In the genomic region with DNA sequence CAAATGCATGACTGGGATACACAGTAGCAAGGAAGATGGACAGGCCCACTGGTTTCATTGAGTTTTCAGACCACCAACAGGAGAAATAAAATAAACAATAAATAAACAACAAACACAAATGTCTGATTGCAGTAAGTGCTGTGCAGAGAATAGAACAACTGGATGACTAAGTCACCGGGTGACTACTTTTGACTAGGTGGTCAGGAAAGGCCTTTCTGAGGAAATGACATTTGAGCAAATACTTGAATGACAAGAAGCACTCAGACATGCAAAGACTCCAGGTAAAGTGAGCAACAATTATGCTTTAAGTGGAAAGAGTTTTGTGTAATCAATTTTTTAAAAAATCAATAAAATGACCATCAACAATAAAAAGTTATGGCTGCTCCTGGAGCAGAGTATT, we compare ENCODE assay signal across 23 cellular contexts.
"Had no signal": no experiment of that assay in that cellular context is flagged by ENCODE, and none has a peak within 500 bp of the region (broad histone marks: within the 10 kb centered on the region; RNA-seq: fewer than 3 reads in every experiment).

No MANE protein-coding gene starts in this region.

- DNase-seq: cortex of kidney; effector memory CD4-positive, alpha-beta T cell; esophagus squamous epithelium; foreskin fibroblast; glutamatergic neuron; immature natural killer cell; left cardiac atrium; left ventricle myocardium superior; mesendoderm; naive B cell; occipital lobe; stimulated activated CD4-positive, alpha-beta T cell treated with anti-CD3 and anti-CD28 coated beads, Interleukin-2, amount 100 ng/mL, for 24 hours; stimulated activated CD4-positive, alpha-beta T cell treated with anti-CD3 and anti-CD28 coated beads, Interleukin-4, amount 100 ng/mL, for 4 hours; stimulated activated naive B cell treated with anti-CD40 and anti-IgM and Interleukin-4, amounts not matched to agents 10 μg/mL and 1 μg/mL and 100 μg/mL, for 72 hours; stimulated activated naive CD8-positive, alpha-beta T cell treated with anti-CD3 and anti-CD28 coated beads, Interleukin-15, amount 100 ng/mL, for 72 hours; substantia nigra; transverse colon had no signal

- H2AFZ ChIP-seq: parathyroid adenoma had no signal

- H3K36me3 ChIP-seq: esophagus squamous epithelium, gastroesophageal sphincter, thoracic aorta, transverse colon had no signal

- H3K4me1 ChIP-seq: parathyroid adenoma had no signal

- H3K27me3 ChIP-seq: esophagus squamous epithelium, gastroesophageal sphincter, transverse colon had no signal

- H3K4me3 Mint-ChIP-seq: immature natural killer cell; naive B cell; nephron; stimulated activated naive B cell treated with anti-CD40 and anti-IgM and Interleukin-4, amounts not matched to agents 10 μg/mL and 1 μg/mL and 100 μg/mL, for 72 hours; stimulated activated naive CD8-positive, alpha-beta T cell treated with anti-CD3 and anti-CD28 coated beads, Interleukin-15, amount 100 ng/mL, for 72 hours had no signal

- H3K9me3 ChIP-seq: esophagus squamous epithelium, gastroesophageal sphincter, thoracic aorta, transverse colon had no signal

- H3K4me1 Mint-ChIP-seq: immature natural killer cell; naive B cell; stimulated activated naive B cell treated with anti-CD40 and anti-IgM and Interleukin-4, amounts not matched to agents 10 μg/mL and 1 μg/mL and 100 μg/mL, for 72 hours; stimulated activated naive CD8-positive, alpha-beta T cell treated with anti-CD3 and anti-CD28 coated beads, Interleukin-15, amount 100 ng/mL, for 72 hours had no signal

- H3K27ac ChIP-seq: esophagus squamous epithelium, gastroesophageal sphincter, parathyroid adenoma, thoracic aorta, transverse colon had no signal

- H3K9ac ChIP-seq: parathyroid adenoma had no signal

- H3K27ac Mint-ChIP-seq: immature natural killer cell; naive B cell; nephron; stimulated activated naive B cell treated with anti-CD40 and anti-IgM and Interleukin-4, amounts not matched to agents 10 μg/mL and 1 μg/mL and 100 μg/mL, for 72 hours; stimulated activated naive CD8-positive, alpha-beta T cell treated with anti-CD3 and anti-CD28 coated beads, Interleukin-15, amount 100 ng/mL, for 72 hours had no signal

- H3K9me3 Mint-ChIP-seq: naive B cell; nephron; stimulated activated naive B cell treated with anti-CD40 and anti-IgM and Interleukin-4, amounts not matched to agents 10 μg/mL and 1 μg/mL and 100 μg/mL, for 72 hours; stimulated activated naive CD8-positive, alpha-beta T cell treated with anti-CD3 and anti-CD28 coated beads, Interleukin-15, amount 100 ng/mL, for 72 hours had no signal

- H3K36me3 Mint-ChIP-seq: immature natural killer cell; naive B cell; stimulated activated naive B cell treated with anti-CD40 and anti-IgM and Interleukin-4, amounts not matched to agents 10 μg/mL and 1 μg/mL and 100 μg/mL, for 72 hours had no signal

- H3K27me3 Mint-ChIP-seq: stimulated activated naive B cell treated with anti-CD40 and anti-IgM and Interleukin-4, amounts not matched to agents 10 μg/mL and 1 μg/mL and 100 μg/mL, for 72 hours; stimulated activated naive CD8-positive, alpha-beta T cell treated with anti-CD3 and anti-CD28 coated beads, Interleukin-15, amount 100 ng/mL, for 72 hours had no signal

- H3K4me3 ChIP-seq: esophagus squamous epithelium, gastroesophageal sphincter, lung, thoracic aorta, transverse colon had no signal

- ATAC-seq: gastroesophageal sphincter; left cardiac atrium; left ventricle myocardium superior; sciatic nerve; stimulated activated naive B cell treated with anti-CD40 and anti-IgM and Interleukin-4, amounts not matched to agents 10 μg/mL and 1 μg/mL and 100 μg/mL, for 72 hours; stimulated activated naive CD8-positive, alpha-beta T cell treated with anti-CD3 and anti-CD28 coated beads, Interleukin-15, amount 100 ng/mL, for 72 hours had no signal
